Comparison of ENCODE assay signal across 21 cellular contexts in genomic region chr2:9167718-9168657, GRCh38. TPM values are rescaled to one million over a fixed set of nuclear protein-coding genes. Genes with fewer than 3 reads are reported as not detected.
DNase-seq lines count a peak whose midpoint lies in the region; ATAC-seq and TF ChIP-seq lines count a peak whose summit lies in the region.
"Had no signal": no experiment of that assay in that cellular context is flagged by ENCODE, and none has a peak within 500 bp of the region (broad histone marks: within the 10 kb centered on the region; RNA-seq: fewer than 3 reads in every experiment).

No MANE protein-coding gene starts in this region.

- H3K9me3 ChIP-seq in left lung (no peaks in the 10 kb centered on the region), stomach (no peaks in the 10 kb centered on the region), suprapubic skin (no peaks in the 10 kb centered on the region)
- H3K9me3 ChIP-seq in CD4-positive, alpha-beta memory T cell (ENCODE audit: control insufficient read depth in 1 of 2, low read length in 2 of 2): no peaks in the 10 kb centered on the region
- H3K9me3 ChIP-seq: adrenal gland, gastroesophageal sphincter, left ventricle myocardium inferior, testis had no signal

- ATAC-seq in left lung: peak; percentile 34
- ATAC-seq in stimulated activated effector memory CD8-positive, alpha-beta T cell treated with anti-CD3 and anti-CD28 coated beads, Interleukin-12 subunit alpha, Interleukin-12 subunit beta, amount 100 ng/mL, for 72 hours: no peak
- ATAC-seq: SK-N-SH treated with all-trans-retinoic acid at 6 μM for 48 hours had no signal

- H3K9me3 Mint-ChIP-seq in stimulated activated effector memory CD8-positive, alpha-beta T cell treated with anti-CD3 and anti-CD28 coated beads, Interleukin-12 subunit alpha, Interleukin-12 subunit beta, amount 100 ng/mL, for 72 hours: no peaks in the 10 kb centered on the region
- no peaks in the 10 kb centered on the region for H3K9me3 Mint-ChIP-seq in CD4-positive, alpha-beta memory T cell

- H3K27me3 Mint-ChIP-seq in CD4-positive, alpha-beta memory T cell: peaks cover 7 to 27% of the 10 kb centered on the region in 2 donors

- H3K36me3 Mint-ChIP-seq in stimulated activated effector memory CD8-positive, alpha-beta T cell treated with anti-CD3 and anti-CD28 coated beads, Interleukin-12 subunit alpha, Interleukin-12 subunit beta, amount 100 ng/mL, for 72 hours: no peaks in the 10 kb centered on the region
- no peaks in the 10 kb centered on the region for H3K36me3 Mint-ChIP-seq in CD4-positive, alpha-beta memory T cell

- no peak for TF ChIP-seq EP300 in stomach (IDR thresholded peaks at IDR 0.05)
- no peak for TF ChIP-seq EP300 in suprapubic skin (IDR thresholded peaks at IDR 0.05)

- POLR2A ChIA-PET in CD4-positive, alpha-beta memory T cell (lab: Charles Lee; ENCODE audit: partially characterized antibody): no interaction called here

- H3K27ac Mint-ChIP-seq in stimulated activated effector memory CD8-positive, alpha-beta T cell treated with anti-CD3 and anti-CD28 coated beads, Interleukin-12 subunit alpha, Interleukin-12 subunit beta, amount 100 ng/mL, for 72 hours: no peak overlapping the region
- H3K27ac Mint-ChIP-seq in CD4-positive, alpha-beta memory T cell: no peak overlapping the region
- H3K27ac Mint-ChIP-seq: B cell had no signal

- TF ChIP-seq CTCF in left lung (IDR thresholded peaks at IDR 0.05) (no peak), stomach (IDR thresholded peaks at IDR 0.05) (no peak), suprapubic skin (IDR thresholded peaks at IDR 0.05) (no peak)

- H3K4me1 ChIP-seq in left lung: peaks cover 3 to 35% of the 10 kb centered on the region in 2 donors
- H3K4me1 ChIP-seq in stomach: peaks cover 4 to 64% (median 29%) of the 10 kb centered on the region in 4 donors
- H3K4me1 ChIP-seq in suprapubic skin: peaks cover 36% of the 10 kb centered on the region
- H3K4me1 ChIP-seq in CD4-positive, alpha-beta memory T cell (ENCODE audit: insufficient read depth, low read length): no peaks in the 10 kb centered on the region
- H3K4me1 ChIP-seq: adrenal gland, testis had no signal

- no peak overlapping the region for H3K4me3 Mint-ChIP-seq in stimulated activated effector memory CD8-positive, alpha-beta T cell treated with anti-CD3 and anti-CD28 coated beads, Interleukin-12 subunit alpha, Interleukin-12 subunit beta, amount 100 ng/mL, for 72 hours
- no peak overlapping the region for H3K4me3 Mint-ChIP-seq in CD4-positive, alpha-beta memory T cell
- H3K4me3 Mint-ChIP-seq: B cell had no signal

- 52 to 73% (median 64%) methylated on average over 13 of the region's 13 CpGs for WGBS in stomach, 5 donors
- 87% methylated on average over 13 of the region's 13 CpGs for WGBS in suprapubic skin

- no peak overlapping the region for H3K4me3 ChIP-seq in left lung
- no peak overlapping the region for H3K4me3 ChIP-seq in stomach
- no peak overlapping the region for H3K4me3 ChIP-seq in suprapubic skin
- no peak overlapping the region for H3K4me3 ChIP-seq in CD4-positive, alpha-beta memory T cell (ENCODE audit: low read length in 2 of 2)
- H3K4me3 ChIP-seq: adrenal gland, gastroesophageal sphincter, left ventricle myocardium inferior, testis had no signal

- TF ChIP-seq POLR2A in stomach (IDR thresholded peaks at IDR 0.05) (no peak), suprapubic skin (IDR thresholded peaks at IDR 0.05) (no peak)

- intact Hi-C loops in left lung (cut with DNase I): no loop called here
- intact Hi-C loops in stomach (cut with DNase I; ENCODE audit: low total_unique reads): no loop called here
- intact Hi-C loops in CD4-positive, alpha-beta memory T cell (cut with micrococcal nuclease): no loop called here

- no peaks in the 10 kb centered on the region for H3K4me1 Mint-ChIP-seq in stimulated activated effector memory CD8-positive, alpha-beta T cell treated with anti-CD3 and anti-CD28 coated beads, Interleukin-12 subunit alpha, Interleukin-12 subunit beta, amount 100 ng/mL, for 72 hours
- no peaks in the 10 kb centered on the region for H3K4me1 Mint-ChIP-seq in CD4-positive, alpha-beta memory T cell
- H3K4me1 Mint-ChIP-seq: B cell had no signal

- no peaks in the 10 kb centered on the region for H3K36me3 ChIP-seq in left lung
- H3K36me3 ChIP-seq in stomach: no peaks in the 10 kb centered on the region
- H3K36me3 ChIP-seq in suprapubic skin: no peaks in the 10 kb centered on the region
- no peaks in the 10 kb centered on the region for H3K36me3 ChIP-seq in CD4-positive, alpha-beta memory T cell (ENCODE audit: insufficient read depth, low read length)
- H3K36me3 ChIP-seq: adrenal gland, gastroesophageal sphincter, left ventricle myocardium inferior had no signal

- DNase-seq in NCI-H2029 treated with DMSO at 0.1 percent for 48 hours (lab: John Stamatoyannopoulos, UW) (peak; percentile 25), NCI-H2029 (lab: John Stamatoyannopoulos, UW) (no peak), NCI-H774 (lab: John Stamatoyannopoulos, UW) (peak; percentile 45), left lung (no peak), stomach (peak; percentile 26), suprapubic skin (ENCODE audit: low spot score in 2 of 2) (no peak)
- no peak for DNase-seq in stimulated activated effector memory CD8-positive, alpha-beta T cell treated with anti-CD3 and anti-CD28 coated beads, Interleukin-12 subunit alpha, Interleukin-12 subunit beta, amount 100 ng/mL, for 72 hours (ENCODE audit: low spot score in 2 of 2)
- no peak for DNase-seq in CD4-positive, alpha-beta memory T cell
- DNase-seq: 8988T; activated CD4-positive, alpha-beta T cell treated with anti-CD3 and anti-CD28 coated beads for 48 hours; activated effector memory CD4-positive, alpha-beta T cell treated with anti-CD3 and anti-CD28 coated beads, Interleukin-2, amount 50 U/mL, for 16 hours; adrenal gland; left ventricle myocardium inferior; NCI-H1694 treated with DMSO at 0.1 percent for 48 hours; NCI-H526; small intestine; T1000; testis had no signal

- CTCF ChIA-PET in CD4-positive, alpha-beta memory T cell (lab: Charles Lee; ENCODE audit: partially characterized antibody): interaction anchor here (1.3 kb wide), 1 partner anchor 8 kb away, joined by 4 read pairs; no protein-coding TSS in a partner anchor

- H3K27ac ChIP-seq in left lung: no peak overlapping the region
- H3K27ac ChIP-seq in stomach: no peak overlapping the region
- no peak overlapping the region for H3K27ac ChIP-seq in suprapubic skin
- no peak overlapping the region for H3K27ac ChIP-seq in CD4-positive, alpha-beta memory T cell (ENCODE audit: low read depth, low read length)
- H3K27ac ChIP-seq: adrenal gland, testis had no signal

- H3K27me3 ChIP-seq in left lung (no peaks in the 10 kb centered on the region), stomach (no peaks in the 10 kb centered on the region), suprapubic skin (no peaks in the 10 kb centered on the region)
- H3K27me3 ChIP-seq in CD4-positive, alpha-beta memory T cell (ENCODE audit: insufficient read depth, low read length): no peaks in the 10 kb centered on the region
- H3K27me3 ChIP-seq: adrenal gland, gastroesophageal sphincter, testis had no signal

RNA-seq across cellular contexts. Expression of gene ASAP2, which starts 38.6 kb away (rescaled TPM):
- total RNA-seq in left lung (10 to 100 TPM; 21.1 to 27.3 TPM), stomach (10 to 100 TPM; 32.1 to 55.4 (median 37.1) TPM), suprapubic skin (10 to 100 TPM; 22.0 to 54.6 (median 30.0) TPM)
- 10 to 100 TPM in 1 of 3 donors, 1 to 10 TPM in 2; 9.7 to 25.1 (median 9.8) TPM for polyA plus RNA-seq in stomach
- total RNA-seq in CD4-positive, alpha-beta memory T cell: not detected
- polyA plus RNA-seq in CD4-positive, alpha-beta memory T cell: not detected
- total RNA-seq: B cell had no signal

Comparison
In these comparisons a context has a peak if more than half of its experiments do, and no peak if none do; other contexts are left out.
1. DNase-seq: peak in NCI-H2029 treated with DMSO at 0.1 percent for 48 hours (single experiment), NCI-H774 (single experiment) and stomach (single experiment); none in NCI-H2029 (single experiment), left lung (0 of 2), stimulated activated effector memory CD8-positive, alpha-beta T cell treated with anti-CD3 and anti-CD28 coated beads, Interleukin-12 subunit alpha, Interleukin-12 subunit beta, amount 100 ng/mL, for 72 hours (0 of 2), suprapubic skin (0 of 2) and CD4-positive, alpha-beta memory T cell (0 of 5).
2. RNA of gene ASAP2, which starts 38.6 kb away (total RNA-seq): 32.1 to 55.4 TPM in stomach, 22.0 to 54.6 TPM in suprapubic skin and 21.1 to 27.3 TPM in left lung; not detected in CD4-positive, alpha-beta memory T cell; every median in the first group is over 10 times any median in the second.